16 cellular contexts compared by ENCODE assay signal in the genomic region with DNA sequence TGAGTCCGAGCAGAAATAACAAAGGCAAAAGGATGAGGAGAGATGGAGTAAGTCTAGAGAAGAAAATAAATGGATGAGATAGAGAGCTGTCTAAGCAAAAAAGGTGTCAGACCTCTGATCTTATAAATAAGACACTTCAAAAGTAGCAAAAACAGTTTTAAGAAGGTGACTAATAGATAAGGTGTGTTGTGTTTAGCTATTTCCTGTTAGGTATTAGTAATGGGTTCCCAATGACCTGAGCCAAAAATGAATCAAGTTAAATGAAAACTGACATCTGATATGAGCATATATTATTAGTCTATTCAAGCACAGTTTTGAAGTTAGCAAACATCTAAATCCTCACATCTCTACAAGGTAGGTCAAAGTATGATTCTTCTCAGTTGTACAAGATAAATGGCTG.
"Had no signal": no experiment of that assay in that cellular context is flagged by ENCODE, and none has a peak within 500 bp of the region (broad histone marks: within the 10 kb centered on the region; RNA-seq: fewer than 3 reads in every experiment).

No MANE protein-coding gene starts in this region.

- H3K27me3 Mint-ChIP-seq: brain; dendritic cell treated with granulocyte-macrophage colony-stimulating factor and Interleukin-4, amounts not matched to agents 40 ng/mL and 50 ng/mL, for 4 days; effector memory CD8-positive, alpha-beta T cell; naive thymus-derived CD8-positive, alpha-beta T cell; T-cell had no signal

- H3K4me3 Mint-ChIP-seq: brain; dendritic cell treated with granulocyte-macrophage colony-stimulating factor and Interleukin-4, amounts not matched to agents 40 ng/mL and 50 ng/mL, for 4 days; effector memory CD8-positive, alpha-beta T cell; T-cell; WTC11 had no signal

- H3K27ac Mint-ChIP-seq: brain; dendritic cell treated with granulocyte-macrophage colony-stimulating factor and Interleukin-4, amounts not matched to agents 40 ng/mL and 50 ng/mL, for 4 days; effector memory CD8-positive, alpha-beta T cell; WTC11 had no signal

- H3K4me1 ChIP-seq: lower lobe of right lung, right atrium auricular region, transverse colon had no signal

- H3K9me3 Mint-ChIP-seq: brain; dendritic cell treated with granulocyte-macrophage colony-stimulating factor and Interleukin-4, amounts not matched to agents 40 ng/mL and 50 ng/mL, for 4 days; effector memory CD8-positive, alpha-beta T cell; naive thymus-derived CD8-positive, alpha-beta T cell; T-cell; WTC11 had no signal

- DNase-seq: activated effector memory CD4-positive, alpha-beta T cell treated with Interleukin-2 at 50 U/mL for 16 hours; amniotic stem cell; effector memory CD8-positive, alpha-beta T cell; hippocampal formation; lower lobe of right lung; mucosa of descending colon; naive thymus-derived CD8-positive, alpha-beta T cell; substantia nigra; T-cell; transverse colon had no signal

- H3K27me3 ChIP-seq: neutrophil, right atrium auricular region, transverse colon had no signal

- H3K4me3 ChIP-seq: lower lobe of right lung, mucosa of descending colon, right atrium auricular region, skin epidermis, transverse colon had no signal

- H3K4me1 Mint-ChIP-seq: WTC11 had no signal

- H3K27ac ChIP-seq: lower lobe of right lung, neutrophil, right atrium auricular region, skin epidermis, transverse colon had no signal

- H3K9me3 ChIP-seq: lower lobe of right lung, mucosa of descending colon, neutrophil, right atrium auricular region, transverse colon had no signal

- ATAC-seq: effector memory CD8-positive, alpha-beta T cell; lower lobe of right lung; mucosa of descending colon; naive thymus-derived CD8-positive, alpha-beta T cell; T-cell; WTC11 had no signal
